Comparison of ENCODE assay signal across 17 cellular contexts in genomic region chr12:28424965-28425364, GRCh38.
DNase-seq lines count a peak whose midpoint lies in the region; ATAC-seq and TF ChIP-seq lines count a peak whose summit lies in the region.
"Had no signal": no experiment of that assay in that cellular context is flagged by ENCODE, and none has a peak within 500 bp of the region (broad histone marks: within the 10 kb centered on the region; RNA-seq: fewer than 3 reads in every experiment).

No MANE protein-coding gene starts in this region.

- no peaks in the 10 kb centered on the region for H3K79me1 ChIP-seq in IMR-90 (ENCODE audit: low read depth in 1 of 2, low read length in 2 of 2)

- no peak overlapping the region for H2AK9ac ChIP-seq in IMR-90 (replicated peaks; ENCODE audit: low read depth, low read length, poor library complexity)

- no peak overlapping the region for H4K5ac ChIP-seq in IMR-90 (ENCODE audit: low read depth, low read length)

- H2AFZ ChIP-seq in IMR-90 (replicated peaks; ENCODE audit: low read length, poor library complexity) (no peak overlapping the region), mammary epithelial cell (ENCODE audit: low read depth, low read length) (no peak overlapping the region)

- H3K4me1 ChIP-seq in IMR-90 (ENCODE audit: control insufficient read depth, insufficient read depth, low read length) (0 out of 2 replicates have a peak, but pooled peaks cover 1% of the 10 kb centered on the region), stomach (peaks cover 0 to 9% (median 2%) of the 10 kb centered on the region in 4 donors), mammary epithelial cell (ENCODE audit: insufficient read depth, low read length) (no peaks in the 10 kb centered on the region)
- H3K4me1 ChIP-seq: breast epithelium, HAP-1, Peyer's patch had no signal

- peaks cover 2% of the 10 kb centered on the region for H3K36me3 Mint-ChIP-seq in chondrocyte (ENCODE audit: low read depth)

- no peaks in the 10 kb centered on the region for H3K79me2 ChIP-seq in mammary epithelial cell (ENCODE audit: insufficient read depth, low read length)

- in situ Hi-C loops in IMR-90 (cut with MboI; ENCODE audit: low sequenced_read_pairs) (no loop called here), mammary epithelial cell (cut with MboI; ENCODE audit: low sequenced_read_pairs in 2 of 2) (no loop called here)

- H4K20me1 ChIP-seq in IMR-90 (ENCODE audit: insufficient read depth, low read length) (no peaks in the 10 kb centered on the region), mammary epithelial cell (ENCODE audit: insufficient read depth, low read length) (no peaks in the 10 kb centered on the region)

- no peak for TF ChIP-seq POLR2A in IMR-90 (IDR thresholded peaks at IDR 0.05; ENCODE audit: low read depth, low read length)
- TF ChIP-seq POLR2A in stomach (IDR thresholded peaks at IDR 0.05), result no peak

- H3K14ac ChIP-seq in IMR-90 (replicated peaks; ENCODE audit: low read depth, low read length), result no peak overlapping the region; the same call in 1 of the 2 replicates

- no peak overlapping the region for H2AK5ac ChIP-seq in IMR-90 (ENCODE audit: low read depth, low read length)

- H3K9me1 ChIP-seq in IMR-90 (ENCODE audit: insufficient read depth, low read length), result no peaks in the 10 kb centered on the region

- CTCF ChIA-PET in IMR-90 (lab: Yijun Ruan, JAX), result no interaction called here
- CTCF ChIA-PET in mammary epithelial cell (lab: Charles Lee; ENCODE audit: low non-redundant PET), result no interaction called here

- H3K4me2 ChIP-seq in IMR-90 (ENCODE audit: low read depth, low read length) (no peak overlapping the region), mammary epithelial cell (ENCODE audit: insufficient read depth, low read depth, low read length) (no peak overlapping the region)

- 60% methylated on average over 1 of the region's 3 CpGs; no CpG with 5 or more reads in 1 of the 2 experiments for WGBS in IMR-90 (ENCODE audit: extremely low coverage in 2 of 2, insufficient read length in 1 of 2), 2 experiments
- 22 to 40% (median 29%) methylated on average over 3 of the region's 3 CpGs for WGBS in stomach, 5 donors
- 47% methylated on average over 3 of the region's 3 CpGs for WGBS in mammary epithelial cell (ENCODE audit: low coverage, missing lambda C conversion rate)

- H2BK120ac ChIP-seq in IMR-90 (ENCODE audit: low read depth, low read length), result no peak overlapping the region

- H3K9me3 ChIP-seq in IMR-90 (ENCODE audit: control insufficient read depth, insufficient read depth, low read length), result peaks cover 2% of the 10 kb centered on the region; the same call in 1 of the 2 replicates
- no peaks in the 10 kb centered on the region for H3K9me3 ChIP-seq in stomach
- H3K9me3 ChIP-seq in mammary epithelial cell (replicated peaks; ENCODE audit: insufficient read depth, low read length), result no peaks in the 10 kb centered on the region
- H3K9me3 ChIP-seq: breast epithelium, gastroesophageal sphincter, HAP-1, Peyer's patch had no signal

- intact Hi-C loops in IMR-90 (cut with micrococcal nuclease), result no loop called here
- intact Hi-C loops in stomach (cut with DNase I; ENCODE audit: low total_unique reads), result no loop called here
- intact Hi-C loops in mammary epithelial cell (cut with micrococcal nuclease), result no loop called here

- no peak overlapping the region for H3K56ac ChIP-seq in IMR-90 (ENCODE audit: extremely low read depth, insufficient read depth, low read length)

- H4K91ac ChIP-seq in IMR-90 (ENCODE audit: insufficient read depth, low read depth, low read length), result no peak overlapping the region

- H3K27me3 Mint-ChIP-seq in chondrocyte (ENCODE audit: low read depth), result no peaks in the 10 kb centered on the region
- H3K27me3 Mint-ChIP-seq: activated B cell treated with CpG ODN at 0.5 μM for 24 hours had no signal

- H3K18ac ChIP-seq in IMR-90 (ENCODE audit: low read depth, low read length), result no peak overlapping the region

- peaks cover 9% of the 10 kb centered on the region for H3K9me3 Mint-ChIP-seq in chondrocyte (ENCODE audit: low read depth)

- dilution Hi-C loops in IMR-90 (cut with HindIII; ENCODE audit: low sequenced_read_pairs, unreplicated experiment), result no loop called here
- dilution Hi-C loops in mammary epithelial cell (cut with HindIII; ENCODE audit: low sequenced_read_pairs), result no loop called here

- H3K4me3 ChIP-seq in IMR-90 (ENCODE audit: insufficient read depth, low read depth, low read length) (no peak overlapping the region), stomach (no peak overlapping the region), mammary epithelial cell (replicated peaks in 1 of 3; ENCODE audit: insufficient read depth in 1 of 3, low read depth in 2 of 3, low read length in 3 of 3) (no peak overlapping the region)
- H3K4me3 ChIP-seq: breast epithelium, gastroesophageal sphincter, HAP-1, Peyer's patch had no signal

- TF ChIP-seq CTCF in IMR-90 (conservative IDR thresholded peaks at IDR 0.05; ENCODE audit: low read depth, low read length), result no peak
- TF ChIP-seq CTCF in chondrocyte (IDR thresholded peaks at IDR 0.05), result no peak
- TF ChIP-seq CTCF in stomach (IDR thresholded peaks at IDR 0.05), result no peak
- TF ChIP-seq CTCF in mammary epithelial cell (conservative IDR thresholded peaks at IDR 0.05 in 1 of 2, IDR thresholded peaks at IDR 0.05 in 1 of 2; ENCODE audit: extremely low read depth in 1 of 2, insufficient read depth in 1 of 2, low read depth in 1 of 2, low read length in 2 of 2), result no peak

- no TSS peak for BruUV-seq in IMR-90 (replicated peaks; lab: Mats Ljungman, UMichigan)
- no TSS peak for BruUV-seq in mammary epithelial cell (replicated peaks; lab: Mats Ljungman, UMichigan)

- H3K27me3 ChIP-seq in IMR-90 (ENCODE audit: control insufficient read depth, insufficient read depth, low read length) (no peaks in the 10 kb centered on the region), stomach (no peaks in the 10 kb centered on the region), mammary epithelial cell (ENCODE audit: insufficient read depth, low read length) (no peaks in the 10 kb centered on the region)
- H3K27me3 ChIP-seq: breast epithelium, gastroesophageal sphincter, Peyer's patch had no signal

- no peak for TF ChIP-seq RAD21 in IMR-90 (IDR thresholded peaks at IDR 0.05; ENCODE audit: low read length)

- DNase-seq in IMR-90 (peak; percentile 65), chondrocyte (ENCODE audit: low spot score) (no peak), kidney tubule cell (ENCODE audit: low spot score) (peak; percentile 76), stomach (peak; percentile 41), COR-L47 (lab: John Stamatoyannopoulos, UW) (no peak), NCI-H748 treated with DMSO at 0.1 percent for 48 hours (lab: John Stamatoyannopoulos, UW) (no peak), mammary epithelial cell (no peak), NCI-H1436 treated with DMSO at 0.1 percent for 48 hours (lab: John Stamatoyannopoulos, UW) (no peak)
- DNase-seq: activated B cell treated with CpG ODN at 0.5 μM for 24 hours; activated T-cell treated with anti-CD3 and anti-CD28 coated beads, Interleukin-2, amount 50 U/mL, for 72 hours; KBM-7; mesendoderm; NCI-H2171; Peyer's patch had no signal

- no peak overlapping the region for H3K4me3 Mint-ChIP-seq in chondrocyte (ENCODE audit: unreplicated experiment)
- H3K4me3 Mint-ChIP-seq: activated B cell treated with CpG ODN at 0.5 μM for 24 hours; activated T-cell treated with anti-CD3 and anti-CD28 coated beads, Interleukin-2, amount 50 U/mL, for 72 hours had no signal

- H3K36me3 ChIP-seq in IMR-90 (ENCODE audit: control insufficient read depth, insufficient read depth, low read length) (no peaks in the 10 kb centered on the region), stomach (no peaks in the 10 kb centered on the region), mammary epithelial cell (ENCODE audit: insufficient read depth, low read length) (no peaks in the 10 kb centered on the region)
- H3K36me3 ChIP-seq: breast epithelium, gastroesophageal sphincter, HAP-1, Peyer's patch had no signal

- H2BK15ac ChIP-seq in IMR-90 (ENCODE audit: low read depth, low read length), result no peak overlapping the region

- H4K8ac ChIP-seq in IMR-90 (ENCODE audit: low read depth in 2 of 2, low read length in 2 of 2), result no peak overlapping the region; a peak in 1 of 4 replicates

- H3K4me1 Mint-ChIP-seq in chondrocyte (ENCODE audit: low read depth), result peaks cover 10% of the 10 kb centered on the region

- H3K23ac ChIP-seq in IMR-90 (ENCODE audit: low read depth, low read length), result no peak overlapping the region

- no peak overlapping the region for H2BK5ac ChIP-seq in IMR-90 (ENCODE audit: low read depth, low read length, poor library complexity, severe bottlenecking)

- TF ChIP-seq EP300 in stomach (IDR thresholded peaks at IDR 0.05), result no peak

- H3K9ac ChIP-seq in IMR-90 (ENCODE audit: low read depth, low read length), result no peak overlapping the region
- H3K9ac ChIP-seq in mammary epithelial cell (ENCODE audit: insufficient read depth, low read length), result no peak overlapping the region

- H2BK20ac ChIP-seq in IMR-90 (ENCODE audit: low read depth, low read length), result no peak overlapping the region

- no peak overlapping the region for H3K4ac ChIP-seq in IMR-90 (ENCODE audit: low read depth, low read length)

- peak; percentile 53 for ATAC-seq in IMR-90 (ENCODE audit: low read depth)
- ATAC-seq: activated T-cell treated with anti-CD3 and anti-CD28 coated beads, Interleukin-2, amount 50 U/mL, for 72 hours; gastroesophageal sphincter had no signal

- peak overlapping the region; percentile 13 for H3K27ac Mint-ChIP-seq in chondrocyte (ENCODE audit: unreplicated experiment)
- H3K27ac Mint-ChIP-seq: activated B cell treated with CpG ODN at 0.5 μM for 24 hours; activated T-cell treated with anti-CD3 and anti-CD28 coated beads, Interleukin-2, amount 50 U/mL, for 72 hours had no signal

- POLR2A ChIA-PET in IMR-90 (lab: Charles Lee; ENCODE audit: unreplicated experiment), result no interaction called here

- H3K27ac ChIP-seq in IMR-90 (ENCODE audit: insufficient read depth, low read length) (no peak overlapping the region), stomach (peak overlapping the region in 4 of 5 donors; percentile 2 to 70 (median 14)), mammary epithelial cell (ENCODE audit: insufficient read depth, low read depth, low read length) (no peak overlapping the region)
- H3K27ac ChIP-seq: breast epithelium, gastroesophageal sphincter, Peyer's patch had no signal

TF ChIP-seq in IMR-90, 13 proteins besides CTCF, POLR2A, EP300 and RAD21:
- no peak for TF ChIP-seq RCOR1 (IDR thresholded peaks at IDR 0.05; ENCODE audit: insufficient replicate concordance, low read length)
TF ChIP-seq in IMR-90: peak in this region for 0.

Comparison
In these comparisons a context has a peak if more than half of its experiments do, and no peak if none do; other contexts are left out.
1. DNase-seq: peak in IMR-90 (single experiment), kidney tubule cell (single experiment) and stomach (single experiment); none in chondrocyte (single experiment), COR-L47 (single experiment), NCI-H748 treated with DMSO at 0.1 percent for 48 hours (single experiment), mammary epithelial cell (single experiment) and NCI-H1436 treated with DMSO at 0.1 percent for 48 hours (single experiment).
2. H3K27ac ChIP-seq: peak in stomach (4 of 5); none in IMR-90 (single experiment) and mammary epithelial cell (single experiment).